In genomic region chr7:135748770-135749169, GRCh38 we compare ENCODE assay signal across 13 cellular contexts. TPM values are rescaled to one million over a fixed set of nuclear protein-coding genes. Genes with fewer than 3 reads are reported as not detected.
DNase-seq lines count a peak whose midpoint lies in the region; ATAC-seq and TF ChIP-seq lines count a peak whose summit lies in the region.
"Had no signal": no experiment of that assay in that cellular context is flagged by ENCODE, and none has a peak within 500 bp of the region (broad histone marks: within the 10 kb centered on the region; RNA-seq: fewer than 3 reads in every experiment).

Gene FAM180A, minus strand, starts transcription at chr7:135748813. Its CDS starts 233 bp downstream, at chr7:135748580.

- no peaks in the 10 kb centered on the region for H3K36me3 Mint-ChIP-seq in activated T-cell treated with anti-CD3 and anti-CD28 coated beads, Interleukin-2, amount 50 U/mL, for 72 hours (ENCODE audit: insufficient read depth in 2 of 2)

- no peaks in the 10 kb centered on the region for H3K9me3 Mint-ChIP-seq in activated T-cell treated with anti-CD3 and anti-CD28 coated beads, Interleukin-2, amount 50 U/mL, for 72 hours

- peak within 1 kb of the TSS; percentile 44 for H3K4me3 ChIP-seq in WI38 (ENCODE audit: low read depth, low read length)
- H3K4me3 ChIP-seq: cardiac muscle cell had no signal

- peaks cover 28% of the 10 kb centered on the region for H3K4me1 ChIP-seq in foreskin keratinocyte

- H3K4me3 Mint-ChIP-seq in activated T-cell treated with anti-CD3 and anti-CD28 coated beads, Interleukin-2, amount 50 U/mL, for 72 hours = no peak within 1 kb of the TSS

- H3K27me3 ChIP-seq in foreskin keratinocyte = no peaks in the 10 kb centered on the region
- H3K27me3 ChIP-seq: cardiac muscle cell had no signal

- H3K4me1 Mint-ChIP-seq in activated T-cell treated with anti-CD3 and anti-CD28 coated beads, Interleukin-2, amount 50 U/mL, for 72 hours (ENCODE audit: low read depth) = no peaks in the 10 kb centered on the region

- ATAC-seq in foreskin keratinocyte = peak; percentile 22
- ATAC-seq in activated T-cell treated with anti-CD3 and anti-CD28 coated beads, Interleukin-2, amount 50 U/mL, for 72 hours (replicated peaks in 1 of 2) = no peak

- DNase-seq in AG08395 (ENCODE audit: low spot score) (peak; percentile 85), foreskin keratinocyte (peak; percentile 18 to 45), posterior vena cava (ENCODE audit: low spot score) (peak; percentile 89), NAMALWA (ENCODE audit: low spot score) (no peak), NCI-H2029 treated with DMSO at 0.1 percent for 48 hours (lab: John Stamatoyannopoulos, UW) (no peak), NCI-H774 (lab: John Stamatoyannopoulos, UW) (no peak)
- no peak for DNase-seq in activated T-cell treated with anti-CD3 and anti-CD28 coated beads, Interleukin-2, amount 50 U/mL, for 72 hours
- DNase-seq: activated CD8-positive, alpha-beta memory T cell treated with anti-CD3 and anti-CD28 coated beads for 24 hours; KBM-7; NCI-H345; SW 1271 had no signal

- H3K27ac Mint-ChIP-seq in activated T-cell treated with anti-CD3 and anti-CD28 coated beads, Interleukin-2, amount 50 U/mL, for 72 hours = no peak within 1 kb of the TSS

- intact Hi-C loops in posterior vena cava (cut with DNase I) = loop anchor here in 1 of 2 donors (1.0 kb wide), 1 partner anchor 24 kb away; no protein-coding TSS in a partner anchor

- TF ChIP-seq CTCF in WI38 (IDR thresholded peaks at IDR 0.05; ENCODE audit: low read depth, low read length) (no peak), foreskin keratinocyte (conservative IDR thresholded peaks at IDR 0.05) (no peak)

- peak within 1 kb of the TSS; percentile 63 for H3K27ac ChIP-seq in foreskin keratinocyte
- H3K27ac ChIP-seq: cardiac muscle cell had no signal

- H3K27me3 Mint-ChIP-seq in activated T-cell treated with anti-CD3 and anti-CD28 coated beads, Interleukin-2, amount 50 U/mL, for 72 hours (ENCODE audit: low read depth) = peaks cover 12% of the 10 kb centered on the region

RNA-seq across cellular contexts. Expression of gene FAM180A, which starts in this region (rescaled TPM):
- total RNA-seq in foreskin keratinocyte = 1.3 and 2.6 TPM in 2 replicates
- 0.59 and 1.4 TPM in 2 replicates for polyA plus RNA-seq in foreskin keratinocyte
- total RNA-seq in posterior vena cava = 10 to 100 TPM; 11.9 to 38.1 TPM
- not detected for total RNA-seq in activated T-cell treated with anti-CD3 and anti-CD28 coated beads, Interleukin-2, amount 50 U/mL, for 72 hours
- total RNA-seq: cardiac muscle cell had no signal
- polyA plus RNA-seq: cardiac muscle cell had no signal

Comparison
In these comparisons a context has a peak if more than half of its experiments do, and no peak if none do; other contexts are left out.
1. DNase-seq: peak in AG08395 (single experiment), foreskin keratinocyte (2 of 2) and posterior vena cava (single experiment); none in NAMALWA (single experiment), NCI-H2029 treated with DMSO at 0.1 percent for 48 hours (single experiment), NCI-H774 (single experiment) and activated T-cell treated with anti-CD3 and anti-CD28 coated beads, Interleukin-2, amount 50 U/mL, for 72 hours (0 of 2).